In genomic region chr9:137286980-137287383, GRCh38 we compare ENCODE assay signal across 1 cellular context.
TF ChIP-seq lines count a peak whose summit lies in the region.

No MANE protein-coding gene starts in this region.

TF ChIP-seq in HepG2, 621 proteins besides CTCF, POLR2A, EP300 and RAD21 (continues in another document):
- peak; percentile 24 for TF ChIP-seq TEAD3 (CRISPR knock-in tag; optimal IDR thresholded peaks at IDR 0.05; ENCODE audit: borderline replicate concordance)
- TF ChIP-seq BCL6 (CRISPR knock-in tag; IDR thresholded peaks at IDR 0.05) = no peak
- TF ChIP-seq ZNF883 (CRISPR knock-in tag; IDR thresholded peaks at IDR 0.05; ENCODE audit: not compliant biosample characterization) = no peak
- peak; percentile 59 for TF ChIP-seq SMC3 (IDR thresholded peaks at IDR 0.05; ENCODE audit: low read length)
- no peak for TF ChIP-seq ZFP37 (CRISPR knock-in tag; IDR thresholded peaks at IDR 0.05; ENCODE audit: borderline replicate concordance)
- peak; percentile 25; the same call in 1 of the 2 replicates for TF ChIP-seq ZNF350 (CRISPR knock-in tag; IDR thresholded peaks at IDR 0.05; ENCODE audit: borderline replicate concordance, low read depth)
- peak; percentile 47; the same call in 1 of the 2 replicates for TF ChIP-seq UBTF (CRISPR knock-in tag; IDR thresholded peaks at IDR 0.05)
- TF ChIP-seq ZFP41 (CRISPR knock-in tag; IDR thresholded peaks at IDR 0.05; ENCODE audit: borderline replicate concordance) = no peak
- peak; percentile 59 for TF ChIP-seq THAP11 (CRISPR knock-in tag; IDR thresholded peaks at IDR 0.05)
- TF ChIP-seq IRF9 (CRISPR knock-in tag; IDR thresholded peaks at IDR 0.05; ENCODE audit: borderline replicate concordance) = no peak
- no peak for TF ChIP-seq ETS1 (CRISPR knock-in tag; IDR thresholded peaks at IDR 0.05)
- 0 out of 2 replicates have a peak, but pooled peaks have one; percentile 30 for TF ChIP-seq PATZ1 (CRISPR knock-in tag; IDR thresholded peaks at IDR 0.05)
- TF ChIP-seq TFDP2 (CRISPR knock-in tag; IDR thresholded peaks at IDR 0.05) = peak; percentile 36; the same call in 1 of the 2 replicates
- peak; percentile 29; the same call in 1 of the 2 replicates for TF ChIP-seq YEATS2 (CRISPR knock-in tag; IDR thresholded peaks at IDR 0.05; ENCODE audit: borderline replicate concordance)
- peak; percentile 46; the same call in 1 of the 2 replicates for TF ChIP-seq ZFX (CRISPR knock-in tag; IDR thresholded peaks at IDR 0.05; ENCODE audit: low read depth)
- TF ChIP-seq ZNF788 (CRISPR knock-in tag; IDR thresholded peaks at IDR 0.05; ENCODE audit: borderline replicate concordance) = 0 out of 2 replicates have a peak, but pooled peaks have one; percentile 38
- TF ChIP-seq ZNF513 (CRISPR knock-in tag; conservative IDR thresholded peaks at IDR 0.05) = no peak
- peak; percentile 64 for TF ChIP-seq MNT (IDR thresholded peaks at IDR 0.05)
- TF ChIP-seq SP1 (IDR thresholded peaks at IDR 0.05) = no peak
- 0 out of 2 replicates have a peak, but pooled peaks have one; percentile 25 for TF ChIP-seq SP1 (CRISPR knock-in tag; IDR thresholded peaks at IDR 0.05)
- no peak for TF ChIP-seq FOXA1 (IDR thresholded peaks at IDR 0.05)
- TF ChIP-seq FOXA1 (CRISPR knock-in tag; IDR thresholded peaks at IDR 0.05) = 0 out of 2 replicates have a peak, but pooled peaks have one; percentile 4
- no peak for TF ChIP-seq RFX3 (CRISPR knock-in tag; IDR thresholded peaks at IDR 0.05)
- TF ChIP-seq ZNF687 (CRISPR knock-in tag; IDR thresholded peaks at IDR 0.05) = peak; percentile 77
- peak; percentile 43; the same call in 1 of the 2 replicates for TF ChIP-seq ZNF263 (CRISPR knock-in tag; IDR thresholded peaks at IDR 0.05)
- TF ChIP-seq SALL1 (CRISPR knock-in tag; IDR thresholded peaks at IDR 0.05) = peak; percentile 52; the same call in 1 of the 2 replicates
- no peak for TF ChIP-seq ZNF558 (CRISPR knock-in tag; IDR thresholded peaks at IDR 0.05; ENCODE audit: borderline replicate concordance)
- no peak for TF ChIP-seq ZNF7 (CRISPR knock-in tag; IDR thresholded peaks at IDR 0.05)
- TF ChIP-seq KDM2A (CRISPR knock-in tag; IDR thresholded peaks at IDR 0.05; ENCODE audit: borderline replicate concordance, low read depth) = 0 out of 2 replicates have a peak, but pooled peaks have one; percentile 62
- 0 out of 2 replicates have a peak, but pooled peaks have one; percentile 26 for TF ChIP-seq REPIN1 (CRISPR knock-in tag; IDR thresholded peaks at IDR 0.05; ENCODE audit: borderline replicate concordance, low read depth)
- 0 out of 2 replicates have a peak, but pooled peaks have one; percentile 32 for TF ChIP-seq DMAP1 (CRISPR knock-in tag; IDR thresholded peaks at IDR 0.05)
- peak; percentile 45 for TF ChIP-seq XRCC5 (optimal IDR thresholded peaks at IDR 0.05; ENCODE audit: low read length)
- TF ChIP-seq ZBTB33 (CRISPR knock-in tag; IDR thresholded peaks at IDR 0.05) = peak; percentile 60; the same call in 1 of the 2 replicates
- peak; percentile 37; the same call in 1 of the 2 replicates for TF ChIP-seq ZNF891 (CRISPR knock-in tag; IDR thresholded peaks at IDR 0.05)
- no peak for TF ChIP-seq NR2F6 (IDR thresholded peaks at IDR 0.05)
- peak; percentile 34; the same call in 1 of the 2 replicates for TF ChIP-seq NR2F6 (CRISPR knock-in tag; IDR thresholded peaks at IDR 0.05)
- TF ChIP-seq POLR2G (IDR thresholded peaks at IDR 0.05; ENCODE audit: low read depth, low read length) = no peak
- TF ChIP-seq ETV5 (CRISPR knock-in tag; IDR thresholded peaks at IDR 0.05; ENCODE audit: borderline replicate concordance) = peak; percentile 36; the same call in 1 of the 2 replicates
- no peak for TF ChIP-seq RAD51 (IDR thresholded peaks at IDR 0.05; ENCODE audit: borderline replicate concordance)
- 0 out of 2 replicates have a peak, but pooled peaks have one; percentile 7 for TF ChIP-seq BHLHE40 (IDR thresholded peaks at IDR 0.05; ENCODE audit: low read length)
- no peak for TF ChIP-seq ZNF770 (CRISPR knock-in tag; IDR thresholded peaks at IDR 0.05)
- peak; percentile 24; the same call in 1 of the 2 replicates for TF ChIP-seq CBX5 (CRISPR knock-in tag; IDR thresholded peaks at IDR 0.05; ENCODE audit: borderline replicate concordance)
